1 cellular context compared by ENCODE assay signal in the genomic region with DNA sequence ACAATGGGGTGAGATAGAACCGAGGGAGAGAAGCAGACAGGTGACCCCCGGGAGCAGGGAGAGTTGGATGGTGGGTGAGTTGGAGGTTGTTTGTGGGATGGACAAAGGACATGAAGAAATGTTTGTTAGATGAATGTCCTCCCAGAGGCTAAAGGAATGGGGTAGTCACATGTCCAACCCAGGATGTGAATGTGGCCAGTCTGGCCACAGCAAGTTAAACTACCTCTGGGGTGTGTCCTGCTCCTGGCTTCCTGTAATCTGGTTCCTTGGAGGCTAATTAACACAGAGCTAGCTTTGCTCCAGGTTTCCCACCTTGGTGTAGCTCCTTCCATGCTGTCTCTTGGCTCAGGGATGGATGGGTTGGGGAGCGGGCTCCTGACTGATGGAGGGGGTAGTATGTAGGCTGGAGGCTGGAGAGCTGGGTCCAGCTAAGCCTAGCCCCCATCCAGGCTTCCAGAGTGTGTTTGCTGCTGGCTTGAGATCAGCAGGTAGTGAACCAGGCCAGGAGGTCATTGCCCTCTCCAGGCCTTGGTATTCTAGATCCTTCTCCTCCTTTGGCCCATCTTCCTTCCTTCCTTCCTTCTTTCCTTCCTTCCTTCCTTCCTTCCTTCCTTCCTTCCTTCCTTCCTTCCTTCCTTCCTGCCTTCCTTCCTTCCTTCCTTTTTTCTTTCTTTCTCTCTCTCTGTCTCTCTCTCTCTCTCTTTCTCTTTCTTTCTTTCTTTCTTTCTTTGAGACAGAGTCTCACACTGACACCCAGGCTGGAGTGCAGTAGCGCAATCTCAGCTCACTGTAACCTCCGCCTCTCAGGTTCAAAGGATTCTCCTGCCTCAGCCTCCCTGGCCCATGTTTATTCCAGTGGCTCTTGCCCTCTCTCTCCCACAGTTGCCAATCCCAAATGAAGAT.
TF ChIP-seq lines count a peak whose summit lies in the region.

No MANE protein-coding gene starts in this region.

TF ChIP-seq in H1, 55 proteins besides CTCF, POLR2A, EP300 and RAD21:
- no peak for TF ChIP-seq POU5F1 (IDR thresholded peaks at IDR 0.05; ENCODE audit: low read depth, low read length)
- TF ChIP-seq NRF1 (IDR thresholded peaks at IDR 0.05; ENCODE audit: low read depth, low read length), result no peak
- no peak for TF ChIP-seq SIRT6 (IDR thresholded peaks at IDR 0.05; ENCODE audit: low read length)
- TF ChIP-seq, protein P1, sequence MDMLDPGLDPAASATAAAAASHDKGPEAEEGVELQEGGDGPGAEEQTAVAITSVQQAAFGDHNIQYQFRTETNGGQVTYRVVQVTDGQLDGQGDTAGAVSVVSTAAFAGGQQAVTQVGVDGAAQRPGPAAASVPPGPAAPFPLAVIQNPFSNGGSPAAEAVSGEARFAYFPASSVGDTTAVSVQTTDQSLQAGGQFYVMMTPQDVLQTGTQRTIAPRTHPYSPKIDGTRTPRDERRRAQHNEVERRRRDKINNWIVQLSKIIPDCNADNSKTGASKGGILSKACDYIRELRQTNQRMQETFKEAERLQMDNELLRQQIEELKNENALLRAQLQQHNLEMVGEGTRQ (IDR thresholded peaks at IDR 0.05; ENCODE audit: low read length), result no peak
- no peak for TF ChIP-seq BACH1 (IDR thresholded peaks at IDR 0.05; ENCODE audit: low read length)
- TF ChIP-seq TEAD4 (IDR thresholded peaks at IDR 0.05; ENCODE audit: low read depth, low read length), result no peak
- TF ChIP-seq POLR2AphosphoS5 (IDR thresholded peaks at IDR 0.05; ENCODE audit: low read depth, low read length), result no peak
- TF ChIP-seq EGR1 (IDR thresholded peaks at IDR 0.05; ENCODE audit: borderline replicate concordance, low read depth, low read length), result no peak
- TF ChIP-seq SP4 (IDR thresholded peaks at IDR 0.05; ENCODE audit: low read length), result no peak
- no peak for TF ChIP-seq MAFK (IDR thresholded peaks at IDR 0.05; ENCODE audit: low read depth, low read length)
